ENCODE assay signal across 10 cellular contexts in genomic region chr17:67435122-67435521, GRCh38. TPM values are rescaled to one million over a fixed set of nuclear protein-coding genes. Genes with fewer than 3 reads are reported as not detected.
A peak's percentile ranks its signal among the peaks of the same experiment; 100 is the strongest.
DNase-seq lines count a peak whose midpoint lies in the region; ATAC-seq and TF ChIP-seq lines count a peak whose summit lies in the region.
"Had no signal": no experiment of that assay in that cellular context is flagged by ENCODE, and none has a peak within 500 bp of the region (broad histone marks: within the 10 kb centered on the region; RNA-seq: fewer than 3 reads in every experiment).

No MANE protein-coding gene starts in this region.

- H3K36me3 Mint-ChIP-seq in activated T-helper 17 cell treated with anti-CD3 and anti-CD28 coated beads, Interleukin-2, amount 50 U/mL, for 72 hours (ENCODE audit: low read depth) = peaks cover 6% of the 10 kb centered on the region
- peaks cover 0 to 3% (median 0%) of the 10 kb centered on the region in 3 donors for H3K36me3 Mint-ChIP-seq in immature natural killer cell

- peak; percentile 35 for DNase-seq in activated T-cell treated with anti-CD3 and anti-CD28 coated beads for 24 hours (ENCODE audit: low read depth)
- no peak for DNase-seq in activated T-cell treated with anti-CD3 and anti-CD28 coated beads for 4 hours
- peak; percentile 85 to 91 (median 89) for DNase-seq in immature natural killer cell
- DNase-seq in stomach = peak; percentile 34
- DNase-seq in NCI-H1694 (lab: John Stamatoyannopoulos, UW) = no peak
- DNase-seq in NCI-H146 treated with DMSO at 0.1 percent for 48 hours (lab: John Stamatoyannopoulos, UW; ENCODE audit: unreplicated experiment) = no peak
- DNase-seq in globus pallidus (ENCODE audit: low spot score) = no peak
- DNase-seq: NCI-H2227 treated with DMSO at 0.1 percent for 48 hours, psoas muscle had no signal

- WGBS in stomach, 5 donors = 62 to 82% (median 78%) methylated on average over 5 of the region's 5 CpGs

- intact Hi-C loops in stomach (cut with DNase I; ENCODE audit: low total_unique reads) = no loop called here

- no peaks in the 10 kb centered on the region for H3K9me3 Mint-ChIP-seq in activated T-helper 17 cell treated with anti-CD3 and anti-CD28 coated beads, Interleukin-2, amount 50 U/mL, for 72 hours
- H3K9me3 Mint-ChIP-seq in immature natural killer cell = no peaks in the 10 kb centered on the region

- peak overlapping the region; percentile 65 for H3K4me3 Mint-ChIP-seq in activated T-helper 17 cell treated with anti-CD3 and anti-CD28 coated beads, Interleukin-2, amount 50 U/mL, for 72 hours
- peak overlapping the region; percentile 74 to 92 (median 85) for H3K4me3 Mint-ChIP-seq in immature natural killer cell

- H3K4me3 ChIP-seq in stomach = no peak overlapping the region
- H3K4me3 ChIP-seq: psoas muscle had no signal

- H3K27ac ChIP-seq in stomach = peak overlapping the region; percentile 39 to 64 (median 58)
- H3K27ac ChIP-seq: psoas muscle had no signal

- ATAC-seq in activated T-helper 17 cell treated with anti-CD3 and anti-CD28 coated beads, Interleukin-2, amount 50 U/mL, for 72 hours (replicated peaks) = peak; percentile 11
- ATAC-seq: psoas muscle had no signal

- no peak for TF ChIP-seq POLR2A in stomach (IDR thresholded peaks at IDR 0.05)

- no peaks in the 10 kb centered on the region for H3K27me3 ChIP-seq in stomach

- no peak for TF ChIP-seq CTCF in stomach (IDR thresholded peaks at IDR 0.05)

- peaks cover 47% of the 10 kb centered on the region for H3K4me1 Mint-ChIP-seq in activated T-helper 17 cell treated with anti-CD3 and anti-CD28 coated beads, Interleukin-2, amount 50 U/mL, for 72 hours
- H3K4me1 Mint-ChIP-seq in immature natural killer cell = peaks cover 83 to 91% of the 10 kb centered on the region in 2 donors

- H3K27me3 Mint-ChIP-seq in activated T-helper 17 cell treated with anti-CD3 and anti-CD28 coated beads, Interleukin-2, amount 50 U/mL, for 72 hours = no peaks in the 10 kb centered on the region
- H3K27me3 Mint-ChIP-seq in immature natural killer cell (ENCODE audit: low read depth in 3 of 3) = peaks cover 24 to 29% (median 27%) of the 10 kb centered on the region in 3 donors

- TF ChIP-seq EP300 in stomach (IDR thresholded peaks at IDR 0.05) = no peak

- H3K36me3 ChIP-seq in stomach = no peaks in the 10 kb centered on the region

- H3K27ac Mint-ChIP-seq in activated T-helper 17 cell treated with anti-CD3 and anti-CD28 coated beads, Interleukin-2, amount 50 U/mL, for 72 hours = peak overlapping the region; percentile 91
- H3K27ac Mint-ChIP-seq in immature natural killer cell = peak overlapping the region; percentile 93 to 100 (median 100)

- H3K4me1 ChIP-seq in stomach = peaks cover 0 to 39% (median 4%) of the 10 kb centered on the region in 4 donors
- H3K4me1 ChIP-seq: psoas muscle had no signal

- no peaks in the 10 kb centered on the region for H3K9me3 ChIP-seq in stomach
- H3K9me3 ChIP-seq: psoas muscle had no signal

RNA-seq across cellular contexts. Expression of gene PITPNC1, which starts 58.0 kb away (rescaled TPM):
- 10 to 100 TPM; 43.0 to 45.4 TPM for total RNA-seq in activated T-helper 17 cell treated with anti-CD3 and anti-CD28 coated beads, Interleukin-2, amount 50 U/mL, for 72 hours
- 100 to 1,000 TPM; 119 to 155 (median 150) TPM for polyA plus RNA-seq in immature natural killer cell
- total RNA-seq in stomach = 10 to 100 TPM in 4 of 5 donors, 1 to 10 TPM in 1; 2.3 to 25.3 (median 17.4) TPM
- 10 to 100 TPM in 2 of 3 donors, 1 to 10 TPM in 1; 9.3 to 13.6 (median 13.0) TPM for polyA plus RNA-seq in stomach

Comparison
In these comparisons a context has a peak if more than half of its experiments do, and no peak if none do; other contexts are left out.
1. DNase-seq: peak in activated T-cell treated with anti-CD3 and anti-CD28 coated beads for 24 hours (single experiment), immature natural killer cell (3 of 3) and stomach (single experiment); none in activated T-cell treated with anti-CD3 and anti-CD28 coated beads for 4 hours (single experiment), NCI-H1694 (single experiment), NCI-H146 treated with DMSO at 0.1 percent for 48 hours (single experiment) and globus pallidus (single experiment).